In the genomic region with DNA sequence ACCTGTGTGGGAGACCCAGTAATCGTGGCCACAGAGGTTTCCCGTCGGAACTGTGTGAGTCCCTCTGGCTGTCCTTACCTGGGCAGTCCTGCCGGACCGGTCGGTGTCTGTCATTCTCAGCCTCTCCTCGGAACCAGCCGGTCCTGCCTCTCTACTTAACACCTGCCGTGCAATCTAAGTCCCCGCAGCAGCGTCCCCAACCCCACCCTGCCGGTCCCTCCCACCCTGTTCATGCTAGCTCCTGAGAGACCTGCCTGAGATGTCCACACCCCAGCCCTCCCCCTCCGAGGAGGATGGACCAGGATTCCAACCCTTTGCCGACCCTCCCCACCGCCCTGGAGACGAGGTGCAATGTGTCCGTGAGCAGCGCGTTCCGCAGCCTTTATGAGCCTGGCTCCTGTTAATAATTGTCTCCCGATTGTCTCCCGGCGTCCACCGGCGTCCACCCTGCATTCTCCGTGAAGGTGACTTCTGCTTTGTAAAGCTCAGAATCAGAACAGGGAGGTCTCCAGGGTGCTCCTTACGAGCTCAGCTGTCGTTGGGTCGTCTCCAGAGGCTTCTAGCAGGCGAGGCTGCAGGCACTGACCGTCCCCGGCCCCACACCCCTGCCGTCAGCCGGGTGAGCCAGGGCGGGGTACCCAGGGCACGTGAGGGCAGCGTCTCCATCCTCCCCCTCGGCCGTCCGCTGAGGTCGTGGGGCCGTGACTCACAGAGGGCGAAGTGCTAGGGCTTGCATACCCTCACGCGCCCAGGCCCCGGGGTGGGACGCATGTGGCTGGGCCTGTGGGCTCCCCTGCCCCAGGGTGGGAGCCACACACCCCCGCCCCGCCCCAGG, we compare ENCODE assay signal across 17 cellular contexts. TPM values are rescaled to one million over a fixed set of nuclear protein-coding genes. Genes with fewer than 3 reads are reported as not detected.
A peak's percentile ranks its signal among the peaks of the same experiment; 100 is the strongest.
DNase-seq lines count a peak whose midpoint lies in the region; ATAC-seq and TF ChIP-seq lines count a peak whose summit lies in the region.
"Had no signal": no experiment of that assay in that cellular context is flagged by ENCODE, and none has a peak within 500 bp of the region (broad histone marks: within the 10 kb centered on the region; RNA-seq: fewer than 3 reads in every experiment).

No MANE protein-coding gene starts in this region.

- no peak overlapping the region for H4K91ac ChIP-seq in neuronal stem cell (ENCODE audit: low read depth, low read length, poor library complexity)

- H2AK5ac ChIP-seq in neuronal stem cell (ENCODE audit: low read depth, low read length): peak overlapping the region; percentile 68

- H3K9me2 ChIP-seq in PC-3 (replicated peaks; ENCODE audit: low read length): no peaks in the 10 kb centered on the region
- H3K9me2 ChIP-seq: SK-N-SH had no signal

- WGBS in neuronal stem cell (ENCODE audit: extremely low coverage in 2 of 2, insufficient read length in 2 of 2, insufficient replicate concordance in 1 of 2), 2 donors: no CpG with 5 or more reads among the region's 49 CpGs

- H3K18ac ChIP-seq in neuronal stem cell (ENCODE audit: low read length): peak overlapping the region; percentile 48

- intact Hi-C loops in PC-3 (cut with micrococcal nuclease): no loop called here

- no peak overlapping the region for H3K14ac ChIP-seq in neuronal stem cell (ENCODE audit: low read length)

- POLR2A ChIA-PET in PC-3 (lab: Charles Lee; ENCODE audit: unreplicated experiment): no interaction called here

- BruUV-seq in PC-3 (replicated peaks; lab: Mats Ljungman, UMichigan): no TSS peak

- no peak overlapping the region for H2AFZ ChIP-seq in PC-3 (ENCODE audit: low read length)
- H2AFZ ChIP-seq in neuronal stem cell (ENCODE audit: low read length): no peak overlapping the region

- H3K4me3 ChIP-seq in PC-3 (ENCODE audit: low read length) (peak overlapping the region; percentile 42; the same call in 1 of the 2 replicates), fibroblast of villous mesenchyme (ENCODE audit: low read depth, low read length) (no peak overlapping the region), neuronal stem cell (ENCODE audit: low read length in 2 of 2) (no peak overlapping the region)
- H3K4me3 ChIP-seq: adrenal gland, dorsolateral prefrontal cortex had no signal

- ATAC-seq in PC-3 (peak; percentile 71), HG02588 (IDR thresholded peaks at IDR 0.05; ENCODE audit: unreplicated experiment) (no peak), GM21528 (IDR thresholded peaks at IDR 0.05; ENCODE audit: low FRiP score, unreplicated experiment) (no peak), GM19328 (IDR thresholded peaks at IDR 0.05; ENCODE audit: unreplicated experiment) (no peak)
- ATAC-seq: HCT116 had no signal

- no peaks in the 10 kb centered on the region for H3K9me3 ChIP-seq in PC-3 (ENCODE audit: low read length)
- no peaks in the 10 kb centered on the region for H3K9me3 ChIP-seq in neuronal stem cell (replicated peaks in 1 of 2; ENCODE audit: control insufficient read depth in 2 of 2, insufficient read depth in 1 of 2, low read depth in 1 of 2, low read length in 2 of 2)
- H3K9me3 ChIP-seq: adrenal gland, SK-N-SH had no signal

- H4K20me1 ChIP-seq in PC-3 (ENCODE audit: low read length): no peaks in the 10 kb centered on the region

- H3K9ac ChIP-seq in PC-3 (ENCODE audit: low read length): no peak overlapping the region
- H3K9ac ChIP-seq in neuronal stem cell (ENCODE audit: low read depth, low read length, poor library complexity): no peak overlapping the region
- H3K9ac ChIP-seq: SK-N-SH had no signal

- CTCF ChIA-PET in PC-3 (lab: Charles Lee): no interaction called here

- peak overlapping the region; percentile 85 for H3K23ac ChIP-seq in neuronal stem cell (ENCODE audit: low read depth, low read length, poor library complexity)

- peaks cover 12% of the 10 kb centered on the region for H3K79me1 ChIP-seq in neuronal stem cell (ENCODE audit: low read depth, low read length)

- TF ChIP-seq CTCF in PC-3 (conservative IDR thresholded peaks at IDR 0.05; ENCODE audit: low read depth, low read length) (no peak), fibroblast of villous mesenchyme (IDR thresholded peaks at IDR 0.05; ENCODE audit: insufficient read depth, low read depth, low read length) (no peak)

- H4K8ac ChIP-seq in neuronal stem cell (ENCODE audit: low read depth, low read length): peak overlapping the region; percentile 43

- H2BK15ac ChIP-seq in neuronal stem cell (ENCODE audit: low read length): no peak overlapping the region

- H3K27ac ChIP-seq in PC-3 (ENCODE audit: low read length): no peak overlapping the region
- no peak overlapping the region for H3K27ac ChIP-seq in neuronal stem cell (replicated peaks; ENCODE audit: low read length)
- H3K27ac ChIP-seq: adrenal gland had no signal

- no peaks in the 10 kb centered on the region for H3F3A ChIP-seq in PC-3 (ENCODE audit: low read length, unreplicated experiment)

- H3K4me1 ChIP-seq in PC-3 (ENCODE audit: insufficient read depth, low read length) (peaks cover 30% of the 10 kb centered on the region), neuronal stem cell (ENCODE audit: control insufficient read depth in 2 of 2, insufficient read depth in 1 of 2, low read depth in 1 of 2, low read length in 2 of 2) (peaks cover 0 to 3% of the 10 kb centered on the region in 2 donors)

- H3K4ac ChIP-seq in neuronal stem cell (ENCODE audit: low read length): no peak overlapping the region

- H3K79me2 ChIP-seq in PC-3 (ENCODE audit: low read length): 0 out of 2 replicates have a peak, but pooled peaks cover 9% of the 10 kb centered on the region

- H2BK12ac ChIP-seq in neuronal stem cell (ENCODE audit: low read length): no peak overlapping the region

- H3K4me2 ChIP-seq in PC-3 (ENCODE audit: low read length) (peak overlapping the region; percentile 62), neuronal stem cell (ENCODE audit: insufficient read depth, low read length, poor library complexity, severe bottlenecking) (no peak overlapping the region)
- H3K4me2 ChIP-seq: SK-N-SH had no signal

- no peak overlapping the region for H2BK5ac ChIP-seq in neuronal stem cell (ENCODE audit: low read length)

- no peak overlapping the region for H2BK120ac ChIP-seq in neuronal stem cell (ENCODE audit: low read depth, low read length)

- peak; percentile 35 for DNase-seq in CD1c-positive myeloid dendritic cell (ENCODE audit: extremely low spot score)
- DNase-seq in PC-3: peak; percentile 56
- DNase-seq in fibroblast of villous mesenchyme (ENCODE audit: low read depth): peak; percentile 53
- DNase-seq in neuronal stem cell (ENCODE audit: low spot score): no peak
- DNase-seq in NCI-H1930 (lab: John Stamatoyannopoulos, UW): no peak
- DNase-seq: activated B cell treated with CpG ODN at 0.5 μM for 24 hours; activated T-cell treated with anti-CD3 and anti-CD28 coated beads for 4 hours; adrenal gland; dorsolateral prefrontal cortex; left cardiac atrium; NCI-H1436; SK-N-SH; stimulated activated naive CD4-positive, alpha-beta T cell had no signal

- H3K36me3 ChIP-seq in PC-3 (ENCODE audit: low read depth, low read length) (no peaks in the 10 kb centered on the region), neuronal stem cell (replicated peaks in 1 of 2; ENCODE audit: control insufficient read depth in 2 of 2, insufficient read depth in 2 of 2, low read length in 2 of 2) (peaks cover 6 to 47% of the 10 kb centered on the region in 2 donors)

- H3K27me3 ChIP-seq in PC-3 (ENCODE audit: low read length): no peaks in the 10 kb centered on the region
- no peaks in the 10 kb centered on the region for H3K27me3 ChIP-seq in neuronal stem cell (ENCODE audit: control insufficient read depth in 3 of 3, insufficient read depth in 3 of 3, low read depth in 1 of 3, low read length in 3 of 3)
- H3K27me3 ChIP-seq: adrenal gland, dorsolateral prefrontal cortex had no signal

RNA-seq across cellular contexts. Expression of a gene that starts 10.1 kb away (rescaled TPM):
- total RNA-seq in PC-3 (2014; rRNA removed): 30.6 and 38.5 TPM in 2 replicates
- total RNA-seq in fibroblast of villous mesenchyme: 47.1 and 59.9 TPM in 2 replicates
- 12.8 TPM for polyA plus RNA-seq in neuronal stem cell (2013, experiment 1 of 2)
- 14.7 TPM for polyA plus RNA-seq in neuronal stem cell (2013, experiment 2 of 2)

Comparison
In these comparisons a context has a peak if more than half of its experiments do, and no peak if none do; other contexts are left out.
1. DNase-seq: peak in CD1c-positive myeloid dendritic cell (single experiment), PC-3 (single experiment) and fibroblast of villous mesenchyme (single experiment); none in neuronal stem cell (single experiment) and NCI-H1930 (0 of 2).